In genomic region chr17:4375039-4375748, GRCh38 we compare ENCODE assay signal across 1 cellular context.
TF ChIP-seq lines count a peak whose summit lies in the region.

No MANE protein-coding gene starts in this region.

TF ChIP-seq in K562, 482 proteins besides CTCF, POLR2A, EP300 and RAD21 (continued from another document):
- TF ChIP-seq ZNF318 (IDR thresholded peaks at IDR 0.05; ENCODE audit: borderline replicate concordance in 1 of 2, low read depth in 1 of 2) (no peak), ZBTB17 (CRISPR knock-in tag; IDR thresholded peaks at IDR 0.05) (no peak), YY1 (IDR thresholded peaks at IDR 0.05; ENCODE audit: borderline replicate concordance in 1 of 3, control insufficient read depth in 1 of 3, extremely low read depth in 1 of 3, insufficient read depth in 3 of 3, insufficient read length in 1 of 3, insufficient replicate concordance in 2 of 3, low read depth in 1 of 3, low read length in 2 of 3) (peak in 1 of 3 experiments; percentile 16), NR2F6 (CRISPR knock-in tag; IDR thresholded peaks at IDR 0.05) (no peak), ARID4B (CRISPR knock-in tag; IDR thresholded peaks at IDR 0.05) (no peak), TFAM (CRISPR knock-in tag; conservative IDR thresholded peaks at IDR 0.05) (no peak), PKNOX1 (IDR thresholded peaks at IDR 0.05) (0 out of 2 replicates have a peak, but pooled peaks have one; percentile 7), ZNF239 (CRISPR knock-in tag; IDR thresholded peaks at IDR 0.05) (no peak), ZSCAN29 (IDR thresholded peaks at IDR 0.05) (no peak), MEF2A (IDR thresholded peaks at IDR 0.05; ENCODE audit: control insufficient read depth, low read depth, low read length) (no peak), JUNB (CRISPR knock-in tag; conservative IDR thresholded peaks at IDR 0.05) (no peak), CHD1 (IDR thresholded peaks at IDR 0.05; ENCODE audit: low read length) (no peak), STAG1 (CRISPR knock-in tag; IDR thresholded peaks at IDR 0.05; ENCODE audit: borderline replicate concordance) (no peak), ZFP91 (CRISPR knock-in tag; IDR thresholded peaks at IDR 0.05) (no peak), ESRRA (IDR thresholded peaks at IDR 0.05; ENCODE audit: borderline replicate concordance, low read depth) (peak; percentile 54; the same call in 1 of the 2 replicates), GTF2F1 (IDR thresholded peaks at IDR 0.05; ENCODE audit: low read depth, low read length) (no peak)
